30 cellular contexts compared by ENCODE assay signal in genomic region chr14:68702578-68702977, GRCh38.
A peak's percentile ranks its signal among the peaks of the same experiment; 100 is the strongest.
DNase-seq lines count a peak whose midpoint lies in the region; ATAC-seq and TF ChIP-seq lines count a peak whose summit lies in the region.
"Had no signal": no experiment of that assay in that cellular context is flagged by ENCODE, and none has a peak within 500 bp of the region (broad histone marks: within the 10 kb centered on the region; RNA-seq: fewer than 3 reads in every experiment).

No MANE protein-coding gene starts in this region.

- H3K4me3 ChIP-seq in esophagus squamous epithelium: no peak overlapping the region
- no peak overlapping the region for H3K4me3 ChIP-seq in CD8-positive, alpha-beta T cell (ENCODE audit: low read depth, low read length)
- H3K4me3 ChIP-seq: right lobe of liver, tibial nerve had no signal

- TF ChIP-seq CTCF in H9 (conservative IDR thresholded peaks at IDR 0.05) (no peak), WTC11 (IDR thresholded peaks at IDR 0.05) (no peak), esophagus squamous epithelium (IDR thresholded peaks at IDR 0.05) (no peak)
- no peak for TF ChIP-seq CTCF in CD8-positive, alpha-beta T cell (IDR thresholded peaks at IDR 0.05)

- H3K23me2 ChIP-seq in H9 (ENCODE audit: insufficient read length, low read depth, low read length, poor library complexity, severe bottlenecking): no peaks in the 10 kb centered on the region

- no peaks in the 10 kb centered on the region for H4K20me1 ChIP-seq in H9 (ENCODE audit: control insufficient read depth, insufficient read depth, insufficient read length)

- peaks cover 6 to 14% of the 10 kb centered on the region in 2 experiments; a peak in 4 of 5 replicates for H3K9me3 Mint-ChIP-seq in H9
- peaks cover 17% of the 10 kb centered on the region for H3K9me3 Mint-ChIP-seq in WTC11
- H3K9me3 Mint-ChIP-seq in stimulated activated effector memory CD8-positive, alpha-beta T cell treated with anti-CD3 and anti-CD28 coated beads, Interleukin-12 subunit alpha, Interleukin-12 subunit beta, amount 100 ng/mL, for 72 hours: no peaks in the 10 kb centered on the region
- peaks cover 3% of the 10 kb centered on the region for H3K9me3 Mint-ChIP-seq in CD8-positive, alpha-beta T cell
- H3K9me3 Mint-ChIP-seq: activated naive CD4-positive, alpha-beta T cell treated with anti-CD3 and anti-CD28 coated beads, Interleukin-2, amount 50 U/mL, for 24 hours had no signal

- in situ Hi-C loops in ACHN (cut with HindIII; ENCODE audit: low pct_ligation_motif_present, low pct_unique_long_range_greater_than_20kb, low sequenced_read_pairs): no loop called here

- no peak overlapping the region for H2AFZ ChIP-seq in H9 (ENCODE audit: low read length)

- H3K4ac ChIP-seq in H9 (ENCODE audit: low read depth, low read length): no peak overlapping the region

- H3K9me3 ChIP-seq in H9 (ENCODE audit: control insufficient read depth, low read depth, low read length) (peaks cover 4% of the 10 kb centered on the region), esophagus squamous epithelium (no peaks in the 10 kb centered on the region)
- no peaks in the 10 kb centered on the region for H3K9me3 ChIP-seq in CD8-positive, alpha-beta T cell (ENCODE audit: low read length)
- H3K9me3 ChIP-seq: right lobe of liver, tibial nerve had no signal

- H3K79me2 ChIP-seq in H9 (ENCODE audit: insufficient read depth, low read length): no peaks in the 10 kb centered on the region

- H2AK5ac ChIP-seq in H9 (ENCODE audit: insufficient read length, low read length): no peak overlapping the region

- 0 out of 2 replicates have a peak overlapping the region, but pooled peaks have one; percentile 20 for H3K14ac ChIP-seq in H9 (ENCODE audit: insufficient read depth, low read length)

- H3K27ac Mint-ChIP-seq in H9 (0 out of 7 replicates have a peak overlapping the region, but pooled peaks of 1 of the 3 experiments have one; percentile 23), WTC11 (no peak overlapping the region)
- peak overlapping the region; percentile 1 for H3K27ac Mint-ChIP-seq in stimulated activated effector memory CD8-positive, alpha-beta T cell treated with anti-CD3 and anti-CD28 coated beads, Interleukin-12 subunit alpha, Interleukin-12 subunit beta, amount 100 ng/mL, for 72 hours
- H3K27ac Mint-ChIP-seq in CD8-positive, alpha-beta T cell: no peak overlapping the region
- H3K27ac Mint-ChIP-seq: activated naive CD4-positive, alpha-beta T cell treated with anti-CD3 and anti-CD28 coated beads, Interleukin-2, amount 50 U/mL, for 24 hours; activated T-helper 1 cell treated with anti-CD3 and anti-CD28 coated beads, Interleukin-12 subunit alpha, Interleukin-12 subunit beta, Interleukin-2, Interleukin-4 antibody, amounts not matched to agents 30 ng/mL and 10 ng/mL and 1 ng/mL, durations not matched to agents 14 hours and 24 hours and 36 hours; mesothelial cell of epicardium; progenitor cell of endocrine pancreas had no signal

- no peak overlapping the region for H4K5ac ChIP-seq in H9 (ENCODE audit: insufficient read length, low read depth, low read length)

- intact Hi-C loops in esophagus squamous epithelium (cut with DNase I): no loop called here
- intact Hi-C loops in CD8-positive, alpha-beta T cell (cut with DNase I, micrococcal nuclease): loop anchor here in 1 of 2 experiments (5.0 kb wide), 1 partner anchor 45 kb away; no protein-coding TSS in a partner anchor

- H3K4me1 Mint-ChIP-seq in H9 (peaks cover 0 to 9% of the 10 kb centered on the region in 2 experiments; a peak in 2 of 4 replicates), WTC11 (no peaks in the 10 kb centered on the region; the same call in 1 of the 2 replicates)
- peaks cover 29% of the 10 kb centered on the region for H3K4me1 Mint-ChIP-seq in stimulated activated effector memory CD8-positive, alpha-beta T cell treated with anti-CD3 and anti-CD28 coated beads, Interleukin-12 subunit alpha, Interleukin-12 subunit beta, amount 100 ng/mL, for 72 hours
- H3K4me1 Mint-ChIP-seq in CD8-positive, alpha-beta T cell (ENCODE audit: low read depth): no peaks in the 10 kb centered on the region

- H2BK5ac ChIP-seq in H9 (ENCODE audit: insufficient read length, low read length): no peak overlapping the region

- no peaks in the 10 kb centered on the region for H3K79me1 ChIP-seq in H9 (ENCODE audit: insufficient read depth, low read depth, low read length, poor library complexity, severe bottlenecking)

- no peak for TF ChIP-seq POLR2A in esophagus squamous epithelium (IDR thresholded peaks at IDR 0.05)

- DNase-seq in H9: no peak
- no peak for DNase-seq in WTC11 (ENCODE audit: low spot score)
- no peak for DNase-seq in esophagus squamous epithelium (lab: John Stamatoyannopoulos, UW)
- DNase-seq in stimulated activated effector memory CD8-positive, alpha-beta T cell treated with anti-CD3 and anti-CD28 coated beads, Interleukin-12 subunit alpha, Interleukin-12 subunit beta, amount 100 ng/mL, for 72 hours (ENCODE audit: low spot score in 2 of 2): no peak
- no peak for DNase-seq in ACHN
- DNase-seq in CD8-positive, alpha-beta T cell: no peak
- DNase-seq: activated CD4-positive, alpha-beta T cell treated with anti-CD3 and anti-CD28 coated beads for 1 hour; amygdala; effector CD8-positive, alpha-beta T cell; glutamatergic neuron; KBM-7; left ventricle myocardium superior; naive B cell; NCI-H2029 treated with DMSO at 0.1 percent for 48 hours; NCI-H2227 treated with DMSO at 0.1 percent for 48 hours; NCI-H526 treated with DMSO at 0.1 percent for 48 hours; NK-92 treated with Interleukin-12 subunit alpha and Interleukin-12 subunit beta, amount 100 ng/mL, for 24 hours; nucleus accumbens; right lobe of liver; SHP77; stimulated activated CD4-positive, alpha-beta T cell treated with anti-CD3 and anti-CD28 coated beads, Interleukin-4, amount 100 ng/mL, for 1 hour; T-helper 2 cell had no signal

- no peak overlapping the region for H4K91ac ChIP-seq in H9 (ENCODE audit: insufficient read length, low read depth, low read length)

- no peaks in the 10 kb centered on the region for H3K36me3 ChIP-seq in esophagus squamous epithelium
- H3K36me3 ChIP-seq in CD8-positive, alpha-beta T cell (ENCODE audit: insufficient read depth, low read length): no peaks in the 10 kb centered on the region
- H3K36me3 ChIP-seq: right lobe of liver, tibial nerve had no signal

- no peaks in the 10 kb centered on the region for H3K4me1 ChIP-seq in H9 (ENCODE audit: insufficient read depth, low read length)
- peaks cover 30 to 57% (median 51%) of the 10 kb centered on the region in 3 donors for H3K4me1 ChIP-seq in esophagus squamous epithelium
- no peaks in the 10 kb centered on the region for H3K4me1 ChIP-seq in CD8-positive, alpha-beta T cell (ENCODE audit: insufficient read depth, low read length)

- no peak overlapping the region for H3K56ac ChIP-seq in H9 (ENCODE audit: insufficient read length, low read depth, low read length)

- H3K27me3 Mint-ChIP-seq in H9 (ENCODE audit: low read depth) (peaks cover 7% of the 10 kb centered on the region), WTC11 (ENCODE audit: low read depth) (no peaks in the 10 kb centered on the region; the same call in 1 of the 2 replicates)
- no peaks in the 10 kb centered on the region for H3K27me3 Mint-ChIP-seq in CD8-positive, alpha-beta T cell (ENCODE audit: low read depth)
- H3K27me3 Mint-ChIP-seq: activated CD4-positive, alpha-beta memory T cell treated with anti-CD3 and anti-CD28 coated beads for 36 hours; activated naive CD4-positive, alpha-beta T cell treated with anti-CD3 and anti-CD28 coated beads, Interleukin-2, amount 50 U/mL, for 24 hours; naive B cell had no signal

- no peak overlapping the region for H3K4me2 ChIP-seq in H9 (ENCODE audit: insufficient read depth, insufficient read length, low read length)

- H3K27me3 ChIP-seq in H9 (ENCODE audit: insufficient read depth, low read length) (no peaks in the 10 kb centered on the region), esophagus squamous epithelium (no peaks in the 10 kb centered on the region)
- H3K27me3 ChIP-seq in CD8-positive, alpha-beta T cell (ENCODE audit: insufficient read depth, low read length): no peaks in the 10 kb centered on the region
- H3K27me3 ChIP-seq: right lobe of liver, tibial nerve had no signal

- no CpG with 5 or more reads among the region's 3 CpGs for WGBS in H9 (ENCODE audit: extremely low coverage, insufficient read length, low lambda C conversion rate)
- 95 to 100% methylated on average over 2 to 3 of the region's 3 CpGs for WGBS in esophagus squamous epithelium, 2 donors

- H3K18ac ChIP-seq in H9 (ENCODE audit: insufficient read length, low read depth, low read length): no peak overlapping the region

- POLR2A ChIA-PET in WTC11 (lab: Charles Lee): interaction anchor here (0.5 kb wide), 1 partner anchor 86 kb away, joined by 3 read pairs; no protein-coding TSS in a partner anchor
- POLR2A ChIA-PET in CD8-positive, alpha-beta T cell (lab: Charles Lee): interaction anchor here (1.0 kb wide), 1 partner anchor 9 kb away, joined by 3 read pairs; no protein-coding TSS in a partner anchor

- CTCF ChIA-PET in WTC11 (lab: Charles Lee): interaction anchor here (0.5 to 1.1 kb wide), 3 partner anchors 13 to 707 kb away, joined by 3 to 4 read pairs (median 3); no protein-coding TSS in a partner anchor
- CTCF ChIA-PET in CD8-positive, alpha-beta T cell (lab: Charles Lee): interaction anchor here (1.6 kb wide), 1 partner anchor 26 kb away, joined by 5 read pairs; no protein-coding TSS in a partner anchor

- no peak overlapping the region for H3K27ac ChIP-seq in H9 (ENCODE audit: insufficient read length, low read depth, low read length)
- H3K27ac ChIP-seq in esophagus squamous epithelium: peak overlapping the region in 3 of 4 donors; percentile 87 to 95 (median 93)
- no peak overlapping the region for H3K27ac ChIP-seq in CD8-positive, alpha-beta T cell (ENCODE audit: low read depth, low read length)
- H3K27ac ChIP-seq: C4-2B, right lobe of liver, tibial nerve had no signal

- H3K9ac ChIP-seq in H9 (ENCODE audit: extremely low read depth, insufficient read length, low read length): no peak overlapping the region

- H2BK120ac ChIP-seq in H9 (ENCODE audit: low read depth, low read length, poor library complexity, severe bottlenecking): no peak overlapping the region

- H2BK15ac ChIP-seq in H9 (ENCODE audit: low read depth, low read length): no peak overlapping the region

- H3K36me3 Mint-ChIP-seq in H9 (ENCODE audit: insufficient read depth in 1 of 3, low read depth in 3 of 3): peaks cover 0 to 10% (median 6%) of the 10 kb centered on the region in 3 experiments; a peak in 4 of 7 replicates
- H3K36me3 Mint-ChIP-seq in WTC11: peaks cover 10% of the 10 kb centered on the region; the same call in 1 of the 2 replicates
- H3K36me3 Mint-ChIP-seq in stimulated activated effector memory CD8-positive, alpha-beta T cell treated with anti-CD3 and anti-CD28 coated beads, Interleukin-12 subunit alpha, Interleukin-12 subunit beta, amount 100 ng/mL, for 72 hours: no peaks in the 10 kb centered on the region
- no peaks in the 10 kb centered on the region for H3K36me3 Mint-ChIP-seq in CD8-positive, alpha-beta T cell
- H3K36me3 Mint-ChIP-seq: activated CD4-positive, alpha-beta memory T cell treated with anti-CD3 and anti-CD28 coated beads for 36 hours; naive B cell had no signal

- no peak overlapping the region for H4K8ac ChIP-seq in H9 (replicated peaks; ENCODE audit: insufficient read length, low read depth, low read length)

- ATAC-seq in WTC11 (0 out of 2 replicates have a peak, but pooled peaks have one; percentile 28), HG02938 (IDR thresholded peaks at IDR 0.05; ENCODE audit: unreplicated experiment) (no peak)
- no peak for ATAC-seq in stimulated activated effector memory CD8-positive, alpha-beta T cell treated with anti-CD3 and anti-CD28 coated beads, Interleukin-12 subunit alpha, Interleukin-12 subunit beta, amount 100 ng/mL, for 72 hours
- no peak for ATAC-seq in CD8-positive, alpha-beta T cell
- ATAC-seq: left ventricle myocardium superior had no signal

- no peak overlapping the region for H3T11ph ChIP-seq in H9 (ENCODE audit: low read length)

- no peak overlapping the region for H3K23ac ChIP-seq in H9 (ENCODE audit: insufficient read length, low read depth, low read length)

- no peak overlapping the region for H2BK20ac ChIP-seq in H9 (ENCODE audit: low read depth, low read length, poor library complexity, severe bottlenecking)

- H3K4me3 Mint-ChIP-seq in H9: no peak overlapping the region
- H3K4me3 Mint-ChIP-seq in WTC11: no peak overlapping the region
- no peak overlapping the region for H3K4me3 Mint-ChIP-seq in stimulated activated effector memory CD8-positive, alpha-beta T cell treated with anti-CD3 and anti-CD28 coated beads, Interleukin-12 subunit alpha, Interleukin-12 subunit beta, amount 100 ng/mL, for 72 hours
- H3K4me3 Mint-ChIP-seq in CD8-positive, alpha-beta T cell: no peak overlapping the region
- H3K4me3 Mint-ChIP-seq: activated CD4-positive, alpha-beta memory T cell treated with anti-CD3 and anti-CD28 coated beads for 36 hours; activated naive CD4-positive, alpha-beta T cell treated with anti-CD3 and anti-CD28 coated beads, Interleukin-2, amount 50 U/mL, for 24 hours; activated T-helper 1 cell treated with anti-CD3 and anti-CD28 coated beads, Interleukin-12 subunit alpha, Interleukin-12 subunit beta, Interleukin-2, Interleukin-4 antibody, amounts not matched to agents 30 ng/mL and 10 ng/mL and 1 ng/mL, durations not matched to agents 14 hours and 24 hours and 36 hours; mesothelial cell of epicardium had no signal

- no peak overlapping the region for H2BK12ac ChIP-seq in H9 (ENCODE audit: insufficient read length, low read depth, low read length)

Comparison
In these comparisons a context has a peak if more than half of its experiments do, and no peak if none do; other contexts are left out.
1. H3K27ac ChIP-seq: peak in esophagus squamous epithelium (3 of 4); none in H9 (single experiment) and CD8-positive, alpha-beta T cell (single experiment).